Comparison of ENCODE assay signal across 8 cellular contexts in genomic region chr17:13016881-13017622, GRCh38. TPM values are rescaled to one million over a fixed set of nuclear protein-coding genes. Genes with fewer than 3 reads are reported as not detected.
A peak's percentile ranks its signal among the peaks of the same experiment; 100 is the strongest.
DNase-seq lines count a peak whose midpoint lies in the region; ATAC-seq and TF ChIP-seq lines count a peak whose summit lies in the region.

No MANE protein-coding gene starts in this region.

- H3K4me3 Mint-ChIP-seq in activated T-cell treated with anti-CD3 and anti-CD28 coated beads, Interleukin-2, amount 50 U/mL, for 72 hours = peak overlapping the region; percentile 98 to 99
- H3K4me3 Mint-ChIP-seq in WTC11 = peak overlapping the region; percentile 95

- no peaks in the 10 kb centered on the region for H3K9me3 Mint-ChIP-seq in activated T-cell treated with anti-CD3 and anti-CD28 coated beads, Interleukin-2, amount 50 U/mL, for 72 hours
- no peaks in the 10 kb centered on the region for H3K9me3 Mint-ChIP-seq in WTC11

- H3K9me3 ChIP-seq in gastrocnemius medialis = no peaks in the 10 kb centered on the region

- no peak for TF ChIP-seq POLR2A in gastrocnemius medialis (IDR thresholded peaks at IDR 0.05)

- peak; percentile 4 to 22 for ATAC-seq in activated T-cell treated with anti-CD3 and anti-CD28 coated beads, Interleukin-2, amount 50 U/mL, for 72 hours (replicated peaks in 1 of 2)
- ATAC-seq in HG03135 (IDR thresholded peaks at IDR 0.05; ENCODE audit: unreplicated experiment) = peak; percentile 15
- ATAC-seq in WTC11 = no peak
- ATAC-seq in left cardiac atrium = peak; percentile 9 to 44
- peak in 1 of 2 donors; percentile 6 for ATAC-seq in gastrocnemius medialis

- no peak for TF ChIP-seq CTCF in WTC11 (IDR thresholded peaks at IDR 0.05)
- no peak for TF ChIP-seq CTCF in gastrocnemius medialis (IDR thresholded peaks at IDR 0.05 in 4 of 5, conservative IDR thresholded peaks at IDR 0.05 in 1 of 5)

- no peaks in the 10 kb centered on the region for H3K27me3 Mint-ChIP-seq in activated T-cell treated with anti-CD3 and anti-CD28 coated beads, Interleukin-2, amount 50 U/mL, for 72 hours (ENCODE audit: low read depth)
- no peaks in the 10 kb centered on the region for H3K27me3 Mint-ChIP-seq in WTC11 (ENCODE audit: low read depth)

- H3K4me3 ChIP-seq in gastrocnemius medialis = peak overlapping the region; percentile 75 to 94 (median 86)

- in situ Hi-C loops in gastrocnemius medialis (cut with MboI; ENCODE audit: low sequenced_read_pairs in 4 of 4) = loop anchor here in 2 of 4 donors (25.0 kb wide), 2 partner anchors 480 to 1005 kb away; partner anchors contain the start of gene MAP2K4 (in 1 of the 2)

- intact Hi-C loops in left cardiac atrium (cut with DNase I) (no loop called here), gastrocnemius medialis (cut with DNase I; ENCODE audit: low total_unique reads) (loop anchor here (5.0 to 10.0 kb wide), 3 partner anchors 992 to 1285 kb away; partner anchors contain the start of genes HS3ST3B1, MAP2K4 and ZNF18)

- peak overlapping the region; percentile 73 to 87 (median 82) for H3K27ac ChIP-seq in gastrocnemius medialis

- H3K27ac Mint-ChIP-seq in activated T-cell treated with anti-CD3 and anti-CD28 coated beads, Interleukin-2, amount 50 U/mL, for 72 hours = peak overlapping the region; percentile 94
- peak overlapping the region; percentile 63; the same call in 1 of the 2 replicates for H3K27ac Mint-ChIP-seq in WTC11

- POLR2A ChIA-PET in WTC11 (lab: Charles Lee) = interaction anchor here (0.6 to 2.3 kb wide), 4 partner anchors 30 to 1284 kb away, joined by 3 to 9 read pairs (median 4); partner anchors contain the start of genes ARHGAP44 and HS3ST3B1

- no peaks in the 10 kb centered on the region for H3K27me3 ChIP-seq in gastrocnemius medialis

- peaks cover 39% of the 10 kb centered on the region for H3K4me1 Mint-ChIP-seq in activated T-cell treated with anti-CD3 and anti-CD28 coated beads, Interleukin-2, amount 50 U/mL, for 72 hours (ENCODE audit: low read depth)
- H3K4me1 Mint-ChIP-seq in WTC11 = peaks cover 13% of the 10 kb centered on the region

- DNase-seq in activated T-cell treated with anti-CD3 and anti-CD28 coated beads, Interleukin-2, amount 50 U/mL, for 72 hours = no peak
- DNase-seq in activated T-cell treated with anti-CD3 and anti-CD28 coated beads, Interleukin-2, amount 50 U/mL, for 48 hours = no peak
- no peak for DNase-seq in WTC11 (ENCODE audit: low spot score)
- no peak for DNase-seq in left cardiac atrium
- no peak for DNase-seq in gastrocnemius medialis
- no peak for DNase-seq in NK-92 (lab: John Stamatoyannopoulos, UW; ENCODE audit: unreplicated experiment)
- DNase-seq in cortex of kidney (lab: John Stamatoyannopoulos, UW) = no peak

- peaks cover 12 to 14% of the 10 kb centered on the region in 2 donors for H3K4me1 ChIP-seq in gastrocnemius medialis

- peaks cover 11 to 20% of the 10 kb centered on the region in 2 donors for H3K36me3 Mint-ChIP-seq in activated T-cell treated with anti-CD3 and anti-CD28 coated beads, Interleukin-2, amount 50 U/mL, for 72 hours (ENCODE audit: insufficient read depth in 2 of 2)
- peaks cover 47% of the 10 kb centered on the region for H3K36me3 Mint-ChIP-seq in WTC11

- CTCF ChIA-PET in WTC11 (lab: Charles Lee) = interaction anchor here (1.6 to 5.0 kb wide), 2 partner anchors 14 to 275 kb away, joined by 10 to 48 read pairs; no protein-coding TSS in a partner anchor

- H3K36me3 ChIP-seq in gastrocnemius medialis = peaks cover 10 to 46% of the 10 kb centered on the region in 2 donors

TF ChIP-seq in WTC11, 78 proteins besides CTCF, POLR2A, EP300 and RAD21:
- TF ChIP-seq, protein P1, sequence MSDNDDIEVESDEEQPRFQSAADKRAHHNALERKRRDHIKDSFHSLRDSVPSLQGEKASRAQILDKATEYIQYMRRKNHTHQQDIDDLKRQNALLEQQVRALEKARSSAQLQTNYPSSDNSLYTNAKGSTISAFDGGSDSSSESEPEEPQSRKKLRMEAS (CRISPR knock-in tag; IDR thresholded peaks at IDR 0.05) = no peak
- no peak for TF ChIP-seq ESRRA (CRISPR knock-in tag; IDR thresholded peaks at IDR 0.05; ENCODE audit: borderline replicate concordance)
- no peak for TF ChIP-seq HMGA2 (CRISPR knock-in tag; IDR thresholded peaks at IDR 0.05)
- no peak for TF ChIP-seq FOXP4 (CRISPR knock-in tag; IDR thresholded peaks at IDR 0.05)
- TF ChIP-seq, protein P2, sequence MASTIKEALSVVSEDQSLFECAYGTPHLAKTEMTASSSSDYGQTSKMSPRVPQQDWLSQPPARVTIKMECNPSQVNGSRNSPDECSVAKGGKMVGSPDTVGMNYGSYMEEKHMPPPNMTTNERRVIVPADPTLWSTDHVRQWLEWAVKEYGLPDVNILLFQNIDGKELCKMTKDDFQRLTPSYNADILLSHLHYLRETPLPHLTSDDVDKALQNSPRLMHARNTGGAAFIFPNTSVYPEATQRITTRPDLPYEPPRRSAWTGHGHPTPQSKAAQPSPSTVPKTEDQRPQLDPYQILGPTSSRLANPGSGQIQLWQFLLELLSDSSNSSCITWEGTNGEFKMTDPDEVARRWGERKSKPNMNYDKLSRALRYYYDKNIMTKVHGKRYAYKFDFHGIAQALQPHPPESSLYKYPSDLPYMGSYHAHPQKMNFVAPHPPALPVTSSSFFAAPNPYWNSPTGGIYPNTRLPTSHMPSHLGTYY (CRISPR knock-in tag; IDR thresholded peaks at IDR 0.05) = no peak
- no peak; the same call in 1 of the 2 replicates for TF ChIP-seq FOXK1 (CRISPR knock-in tag; IDR thresholded peaks at IDR 0.05)
- no peak for TF ChIP-seq ZNF532 (CRISPR knock-in tag; IDR thresholded peaks at IDR 0.05; ENCODE audit: borderline replicate concordance)
TF ChIP-seq in WTC11: peak in this region for 0.

RNA-seq across cellular contexts. Expression of gene ELAC2, which starts 0.8 kb away (rescaled TPM):
- total RNA-seq in activated T-cell treated with anti-CD3 and anti-CD28 coated beads, Interleukin-2, amount 50 U/mL, for 72 hours = 10 to 100 TPM; 60.7 to 67.7 TPM
- total RNA-seq in WTC11 (2021) (76.3 to 86.9 TPM (median 77.7 TPM) in 3 replicates), left cardiac atrium (10 to 100 TPM; 46.7 to 47.5 TPM), gastrocnemius medialis (10 to 100 TPM; 70.7 to 78.7 (median 76.2) TPM)
